Comparison of ENCODE assay signal across 30 cellular contexts in the genomic region with DNA sequence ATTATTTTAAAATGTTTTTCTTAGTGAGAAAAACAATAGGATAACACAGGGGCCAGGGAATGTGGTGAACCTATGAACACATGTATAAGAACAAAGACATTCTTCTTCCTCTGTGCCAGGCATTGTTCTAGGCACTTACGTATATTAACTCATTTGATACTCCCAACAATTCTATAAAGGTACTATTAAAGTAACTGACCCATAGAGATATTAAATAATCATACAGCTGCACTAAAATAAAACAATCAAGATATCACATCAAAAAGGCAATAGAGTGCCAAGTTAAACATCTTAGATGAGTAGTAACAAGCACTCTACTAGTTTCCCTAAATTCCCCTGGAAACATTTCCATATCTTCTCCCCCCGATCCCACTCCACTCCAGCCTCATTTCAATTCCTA.
"Had no signal": no experiment of that assay in that cellular context is flagged by ENCODE, and none has a peak within 500 bp of the region (broad histone marks: within the 10 kb centered on the region; RNA-seq: fewer than 3 reads in every experiment).

No MANE protein-coding gene starts in this region.

- H3K4me3 Mint-ChIP-seq: activated CD4-positive, alpha-beta memory T cell treated with anti-CD3 and anti-CD28 coated beads, Interleukin-2, amount 10 ng/mL, durations not matched to agents 7 days and 5 days; activated CD4-positive, alpha-beta T cell treated with anti-CD3 and anti-CD28 coated beads for 36 hours; activated CD4-positive, alpha-beta T cell treated with anti-CD3 and anti-CD28 coated beads, Interleukin-2, amount 10 ng/mL, durations not matched to agents 24 days and 14 days; activated naive CD4-positive, alpha-beta T cell treated with anti-CD3 and anti-CD28 coated beads, Interleukin-2, amount 10 ng/mL, durations not matched to agents 7 days and 5 days; activated naive CD8-positive, alpha-beta T cell treated with anti-CD3 and anti-CD28 coated beads, Interleukin-2, amount 10 ng/mL, durations not matched to agents 7 days and 5 days; activated T-cell treated with anti-CD3 and anti-CD28 coated beads, Interleukin-2, amount 50 U/mL, for 24 hours; activated T-cell treated with anti-CD3 and anti-CD28 coated beads, Interleukin-2, amount 50 U/mL, for 72 hours; brain had no signal

- H3K4me1 ChIP-seq: ascending aorta, breast epithelium, colonic mucosa, gastrocnemius medialis, heart left ventricle had no signal

- ATAC-seq: activated CD4-positive, alpha-beta T cell treated with anti-CD3 and anti-CD28 coated beads for 36 hours; activated naive CD4-positive, alpha-beta T cell treated with anti-CD3 and anti-CD28 coated beads, Interleukin-2, amount 50 U/mL, for 72 hours; activated T-cell treated with anti-CD3 and anti-CD28 coated beads, Interleukin-2, amount 50 U/mL, for 72 hours; esophagus mucosa; foreskin keratinocyte; gastrocnemius medialis; heart left ventricle had no signal

- H3K36me3 ChIP-seq: ascending aorta, breast epithelium, cardiac muscle cell, colonic mucosa, gastrocnemius medialis, heart left ventricle had no signal

- DNase-seq: activated CD4-positive, alpha-beta memory T cell treated with anti-CD3 and anti-CD28 coated beads, Interleukin-2, amount 10 ng/mL, durations not matched to agents 7 days and 5 days; activated CD4-positive, alpha-beta T cell treated with anti-CD3 and anti-CD28 coated beads for 36 hours; activated CD4-positive, alpha-beta T cell treated with anti-CD3 and anti-CD28 coated beads, Interleukin-2, amount 50 U/mL, for 4 hours; activated CD4-positive, CD25-positive, alpha-beta regulatory T cell; activated CD4-positive, CD25-positive, alpha-beta regulatory T cell treated with anti-CD3 and anti-CD28 coated beads, Interleukin-2, amount 50 U/mL, for 72 hours; activated CD8-positive, alpha-beta memory T cell treated with anti-CD3 and anti-CD28 coated beads, Interleukin-2, amount 50 U/mL, for 48 hours; activated gamma-delta T cell; activated naive CD4-positive, alpha-beta T cell; activated naive CD4-positive, alpha-beta T cell treated with anti-CD3 and anti-CD28 coated beads, Interleukin-2, amount 10 ng/mL, durations not matched to agents 7 days and 5 days; activated naive CD8-positive, alpha-beta T cell treated with anti-CD3 and anti-CD28 coated beads, Interleukin-2, amount 10 ng/mL, durations not matched to agents 7 days and 5 days; activated T-cell treated with anti-CD3 and anti-CD28 coated beads for 4 hours; activated T-cell treated with anti-CD3 and anti-CD28 coated beads, Interleukin-2, amount 50 U/mL, for 24 hours; activated T-cell treated with anti-CD3 and anti-CD28 coated beads, Interleukin-2, amount 50 U/mL, for 72 hours; central memory CD4-positive, alpha-beta T cell; cerebellar nuclear complex; colonic mucosa; effector memory CD4-positive, alpha-beta T cell; foreskin keratinocyte; gastrocnemius medialis; glutamatergic neuron; heart left ventricle; T-helper 1 cell; T-helper 2 cell had no signal

- H3K27ac ChIP-seq: ascending aorta, breast epithelium, cardiac muscle cell, colonic mucosa, foreskin keratinocyte, gastrocnemius medialis, heart left ventricle had no signal

- H3K27me3 Mint-ChIP-seq: activated CD4-positive, alpha-beta memory T cell treated with anti-CD3 and anti-CD28 coated beads, Interleukin-2, amount 10 ng/mL, durations not matched to agents 7 days and 5 days; activated CD4-positive, alpha-beta T cell treated with anti-CD3 and anti-CD28 coated beads for 36 hours; activated CD4-positive, alpha-beta T cell treated with anti-CD3 and anti-CD28 coated beads, Interleukin-2, amount 10 ng/mL, durations not matched to agents 24 days and 14 days; activated naive CD4-positive, alpha-beta T cell treated with anti-CD3 and anti-CD28 coated beads, Interleukin-2, amount 10 ng/mL, durations not matched to agents 7 days and 5 days; activated naive CD8-positive, alpha-beta T cell treated with anti-CD3 and anti-CD28 coated beads, Interleukin-2, amount 10 ng/mL, durations not matched to agents 7 days and 5 days; activated T-cell treated with anti-CD3 and anti-CD28 coated beads, Interleukin-2, amount 50 U/mL, for 24 hours; brain had no signal

- H3K4me3 ChIP-seq: ascending aorta, breast epithelium, cardiac muscle cell, colonic mucosa, gastrocnemius medialis, heart left ventricle had no signal

- H3K9me3 Mint-ChIP-seq: activated CD4-positive, alpha-beta memory T cell treated with anti-CD3 and anti-CD28 coated beads, Interleukin-2, amount 10 ng/mL, durations not matched to agents 7 days and 5 days; activated CD4-positive, alpha-beta T cell treated with anti-CD3 and anti-CD28 coated beads, Interleukin-2, amount 10 ng/mL, durations not matched to agents 24 days and 14 days; activated naive CD4-positive, alpha-beta T cell treated with anti-CD3 and anti-CD28 coated beads, Interleukin-2, amount 10 ng/mL, durations not matched to agents 7 days and 5 days; activated naive CD4-positive, alpha-beta T cell treated with anti-CD3 and anti-CD28 coated beads, Interleukin-2, amount 50 U/mL, for 72 hours; activated naive CD8-positive, alpha-beta T cell treated with anti-CD3 and anti-CD28 coated beads, Interleukin-2, amount 10 ng/mL, durations not matched to agents 7 days and 5 days; activated T-cell treated with anti-CD3 and anti-CD28 coated beads, Interleukin-2, amount 50 U/mL, for 24 hours; activated T-cell treated with anti-CD3 and anti-CD28 coated beads, Interleukin-2, amount 50 U/mL, for 72 hours; brain had no signal

- H3K9me3 ChIP-seq: ascending aorta, breast epithelium, colonic mucosa, gastrocnemius medialis, heart left ventricle had no signal

- H3K27ac Mint-ChIP-seq: activated CD4-positive, alpha-beta memory T cell treated with anti-CD3 and anti-CD28 coated beads, Interleukin-2, amount 10 ng/mL, durations not matched to agents 7 days and 5 days; activated CD4-positive, alpha-beta T cell treated with anti-CD3 and anti-CD28 coated beads for 36 hours; activated CD4-positive, alpha-beta T cell treated with anti-CD3 and anti-CD28 coated beads, Interleukin-2, amount 10 ng/mL, durations not matched to agents 24 days and 14 days; activated naive CD4-positive, alpha-beta T cell treated with anti-CD3 and anti-CD28 coated beads, Interleukin-2, amount 10 ng/mL, durations not matched to agents 7 days and 5 days; activated naive CD4-positive, alpha-beta T cell treated with anti-CD3 and anti-CD28 coated beads, Interleukin-2, amount 50 U/mL, for 72 hours; activated naive CD8-positive, alpha-beta T cell treated with anti-CD3 and anti-CD28 coated beads, Interleukin-2, amount 10 ng/mL, durations not matched to agents 7 days and 5 days; activated T-cell treated with anti-CD3 and anti-CD28 coated beads, Interleukin-2, amount 50 U/mL, for 24 hours; activated T-cell treated with anti-CD3 and anti-CD28 coated beads, Interleukin-2, amount 50 U/mL, for 72 hours; brain had no signal

- H3K4me1 Mint-ChIP-seq: brain had no signal

- H3K36me3 Mint-ChIP-seq: brain had no signal

- H3K27me3 ChIP-seq: ascending aorta, breast epithelium, cardiac muscle cell, colonic mucosa, foreskin keratinocyte, gastrocnemius medialis, heart left ventricle had no signal
